ENCODE assay signal across 8 cellular contexts in the genomic region with DNA sequence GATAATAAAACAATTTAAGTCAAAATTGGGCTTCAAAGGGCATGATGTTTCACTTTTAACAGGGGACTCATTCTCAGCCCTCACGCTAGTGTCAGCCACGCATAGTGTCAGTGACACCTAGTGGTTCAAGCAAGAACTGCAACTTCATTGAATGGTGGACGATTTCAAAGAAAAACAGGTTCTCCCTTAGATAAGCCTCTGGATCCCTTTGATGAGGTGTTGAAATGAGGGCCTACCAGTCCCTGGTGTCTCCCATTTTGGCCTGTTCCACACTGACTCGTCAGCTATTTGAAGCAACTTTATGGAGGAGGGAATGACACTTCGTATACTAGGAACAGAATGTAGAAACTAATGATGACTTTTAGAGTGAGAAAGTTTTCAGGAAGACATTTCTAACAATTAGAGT. TPM values are rescaled to one million over a fixed set of nuclear protein-coding genes. Genes with fewer than 3 reads are reported as not detected.
A peak's percentile ranks its signal among the peaks of the same experiment; 100 is the strongest.
DNase-seq lines count a peak whose midpoint lies in the region; ATAC-seq and TF ChIP-seq lines count a peak whose summit lies in the region.

No MANE protein-coding gene starts in this region.

- H3K9ac ChIP-seq in SK-N-SH: no peak overlapping the region

- no peak overlapping the region for H3K4me3 ChIP-seq in SK-N-SH (ENCODE audit: low read depth in 2 of 2, low read length in 1 of 2)
- H3K4me3 ChIP-seq in stomach: no peak overlapping the region

- H3K4me1 ChIP-seq in SK-N-SH (ENCODE audit: control insufficient read depth in 1 of 2, insufficient read depth in 2 of 2, low read depth in 1 of 2, low read length in 1 of 2): no peaks in the 10 kb centered on the region
- no peaks in the 10 kb centered on the region for H3K4me1 ChIP-seq in stomach

- H3K79me2 ChIP-seq in SK-N-SH (ENCODE audit: insufficient read depth): no peaks in the 10 kb centered on the region

- POLR2A ChIA-PET in SK-N-SH (lab: Yijun Ruan, JAX): no interaction called here

- DNase-seq in NCI-H524 (lab: John Stamatoyannopoulos, UW): peak; percentile 16 to 53
- DNase-seq in NCI-H524 treated with DMSO at 0.1 percent for 48 hours (lab: John Stamatoyannopoulos, UW): no peak
- peak; percentile 9 for DNase-seq in HS-5 (ENCODE audit: low read depth)
- peak; percentile 42 for DNase-seq in SK-N-SH
- DNase-seq in central memory CD4-positive, alpha-beta T cell: peak; percentile 13
- peak; percentile 63 for DNase-seq in left kidney (ENCODE audit: low read depth, low spot score)
- DNase-seq in stomach: no peak

- CTCF ChIA-PET in SK-N-SH (lab: Yijun Ruan, JAX): interaction anchor here (1.0 to 3.5 kb wide), 14 partner anchors 9 to 312 kb away, joined by 3 to 28 read pairs (median 5); no protein-coding TSS in a partner anchor

- no peak for ATAC-seq in HG02840 (IDR thresholded peaks at IDR 0.05; ENCODE audit: low FRiP score, unreplicated experiment)

- H3K4me2 ChIP-seq in SK-N-SH: no peak overlapping the region

- peak; percentile 60 for TF ChIP-seq RAD21 in SK-N-SH (IDR thresholded peaks at IDR 0.05; ENCODE audit: low read length)

- no peak for TF ChIP-seq EP300 in SK-N-SH (IDR thresholded peaks at IDR 0.05; ENCODE audit: borderline replicate concordance in 1 of 2, low read depth in 1 of 2, low read length in 1 of 2)
- no peak for TF ChIP-seq EP300 in stomach (IDR thresholded peaks at IDR 0.05)

- no peak for TF ChIP-seq POLR2A in stomach (IDR thresholded peaks at IDR 0.05)

- H4K20me1 ChIP-seq in SK-N-SH (ENCODE audit: insufficient read depth): no peaks in the 10 kb centered on the region

- H3K27me3 ChIP-seq in SK-N-SH (ENCODE audit: insufficient read depth): peaks cover 16% of the 10 kb centered on the region; the same call in 1 of the 2 replicates
- peaks cover 0 to 14% (median 0%) of the 10 kb centered on the region in 3 donors for H3K27me3 ChIP-seq in stomach

- TF ChIP-seq CTCF in SK-N-SH (IDR thresholded peaks at IDR 0.05): peak; percentile 80
- TF ChIP-seq CTCF in stomach (IDR thresholded peaks at IDR 0.05): peak in 4 of 7 experiments; percentile 74 to 89 (median 82)

- H3K27ac ChIP-seq in SK-N-SH (ENCODE audit: low read depth in 2 of 2, low read length in 1 of 2) (no peak overlapping the region), stomach (no peak overlapping the region)

- no peaks in the 10 kb centered on the region for H3K9me2 ChIP-seq in SK-N-SH

- WGBS in SK-N-SH (ENCODE audit: low lambda C conversion rate): 0% methylated on average over 5 of the region's 5 CpGs
- 15 to 18% (median 16%) methylated on average over 5 of the region's 5 CpGs for WGBS in stomach, 5 donors

- H3F3A ChIP-seq in SK-N-SH (replicated peaks; ENCODE audit: insufficient read depth): peaks cover 4% of the 10 kb centered on the region

- no peaks in the 10 kb centered on the region for H3K36me3 ChIP-seq in SK-N-SH (replicated peaks in 1 of 2; ENCODE audit: control insufficient read depth in 1 of 2, insufficient read depth in 2 of 2, low read length in 1 of 2)
- no peaks in the 10 kb centered on the region for H3K36me3 ChIP-seq in stomach

- intact Hi-C loops in stomach (cut with DNase I; ENCODE audit: low total_unique reads): no loop called here

- H3K9me3 ChIP-seq in SK-N-SH (no peaks in the 10 kb centered on the region), stomach (no peaks in the 10 kb centered on the region)

- no peak overlapping the region for H2AFZ ChIP-seq in SK-N-SH (ENCODE audit: low read depth)

TF ChIP-seq in SK-N-SH, 30 proteins besides CTCF, POLR2A, EP300 and RAD21:
- no peak for TF ChIP-seq RCOR1 (IDR thresholded peaks at IDR 0.05; ENCODE audit: low read length)
- peak; percentile 35 for TF ChIP-seq SMC3 (IDR thresholded peaks at IDR 0.05; ENCODE audit: low read depth, low read length)
- TF ChIP-seq POLR2AphosphoS5 (IDR thresholded peaks at IDR 0.05; ENCODE audit: low read depth, low read length): no peak
- TF ChIP-seq, protein P1, sequence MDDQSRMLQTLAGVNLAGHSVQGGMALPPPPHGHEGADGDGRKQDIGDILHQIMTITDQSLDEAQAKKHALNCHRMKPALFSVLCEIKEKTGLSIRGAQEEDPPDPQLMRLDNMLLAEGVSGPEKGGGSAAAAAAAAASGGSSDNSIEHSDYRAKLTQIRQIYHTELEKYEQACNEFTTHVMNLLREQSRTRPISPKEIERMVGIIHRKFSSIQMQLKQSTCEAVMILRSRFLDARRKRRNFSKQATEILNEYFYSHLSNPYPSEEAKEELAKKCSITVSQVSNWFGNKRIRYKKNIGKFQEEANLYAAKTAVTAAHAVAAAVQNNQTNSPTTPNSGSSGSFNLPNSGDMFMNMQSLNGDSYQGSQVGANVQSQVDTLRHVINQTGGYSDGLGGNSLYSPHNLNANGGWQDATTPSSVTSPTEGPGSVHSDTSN (IDR thresholded peaks at IDR 0.05): no peak
- no peak for TF ChIP-seq NFIC (IDR thresholded peaks at IDR 0.05; ENCODE audit: borderline replicate concordance)
- no peak for TF ChIP-seq EZH2phosphoT487 (IDR thresholded peaks at IDR 0.05; ENCODE audit: borderline replicate concordance, low read depth)
- TF ChIP-seq JUND (IDR thresholded peaks at IDR 0.05): no peak
- no peak for TF ChIP-seq GATA2 (CRISPR knock-in tag; IDR thresholded peaks at IDR 0.05)

RNA-seq across cellular contexts. Expression of a gene that starts 56.2 kb away (rescaled TPM):
- not detected in 2 replicates for polyA plus RNA-seq in SK-N-SH (2012; rRNA removed)
- polyA plus RNA-seq in SK-N-SH (2012; cell fraction: cytosol; rRNA removed): not detected in 2 replicates
- not detected in 2 replicates for polyA plus RNA-seq in SK-N-SH (2012; cell fraction: nucleus; rRNA removed)
- total RNA-seq in stomach: 1 to 10 TPM in 1 of 5 donors, under 1 TPM in 1, not detected in 3; 0.37 to 4.8 TPM
- polyA plus RNA-seq in stomach: 1 to 10 TPM in 1 of 3 donors, under 1 TPM in 2; 0.44 to 1.1 (median 0.76) TPM

Comparison
In these comparisons a context has a peak if more than half of its experiments do, and no peak if none do; other contexts are left out.
1. DNase-seq: peak in NCI-H524 (2 of 2), HS-5 (single experiment), SK-N-SH (single experiment), central memory CD4-positive, alpha-beta T cell (single experiment) and left kidney (single experiment); none in NCI-H524 treated with DMSO at 0.1 percent for 48 hours (single experiment) and stomach (single experiment).